1 cellular context compared by ENCODE assay signal in genomic region chr6:19988555-19988954, GRCh38.
TF ChIP-seq lines count a peak whose summit lies in the region.

No MANE protein-coding gene starts in this region.

TF ChIP-seq in GM23338, 12 proteins besides CTCF, POLR2A, EP300 and RAD21 (continued from another document):
- TF ChIP-seq REST (IDR thresholded peaks at IDR 0.05; ENCODE audit: unreplicated experiment) = peak; percentile 85
- no peak for TF ChIP-seq POLR2AphosphoS5 (IDR thresholded peaks at IDR 0.05; ENCODE audit: low read depth)
